In the genomic region with DNA sequence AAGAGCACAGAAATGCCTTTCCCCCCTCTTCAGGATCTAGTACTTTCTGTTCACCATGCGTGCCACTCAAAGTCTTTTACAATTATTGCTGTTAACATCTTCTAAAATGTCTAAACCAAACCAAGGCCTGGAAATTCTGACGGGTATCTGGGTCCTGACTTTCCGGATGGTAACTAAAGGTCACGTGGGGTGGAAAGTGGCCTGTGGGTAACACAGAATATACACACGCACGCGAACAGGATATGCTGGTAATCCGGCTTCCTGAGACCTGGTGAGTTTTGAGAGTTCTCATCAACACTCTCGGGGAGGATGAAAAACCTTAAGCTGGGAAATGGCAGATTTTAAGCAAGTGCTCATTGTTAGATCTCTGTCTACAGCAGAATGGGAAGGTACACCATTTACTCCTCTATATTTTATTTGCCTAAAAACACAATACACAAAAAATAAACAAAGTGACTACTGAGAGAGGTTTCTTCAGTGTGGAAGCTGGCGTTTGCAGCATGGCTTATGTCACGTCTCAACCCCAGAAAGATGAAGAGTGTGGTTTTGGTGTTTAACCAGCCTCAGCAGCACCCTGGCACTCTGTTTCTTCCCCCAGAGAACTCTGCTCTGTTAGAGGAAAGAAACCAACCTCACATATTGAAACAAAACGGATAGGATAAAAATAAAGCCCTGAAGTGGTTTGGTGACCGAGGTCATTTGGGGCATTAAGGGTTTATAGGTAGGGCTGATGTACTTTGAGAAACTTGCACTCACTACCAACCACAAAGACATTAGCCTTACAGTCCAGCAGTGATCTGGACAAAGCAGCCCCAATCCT, we compare ENCODE assay signal across 1 cellular context.
TF ChIP-seq lines count a peak whose summit lies in the region.

No MANE protein-coding gene starts in this region.

TF ChIP-seq in GM12878, 131 proteins besides CTCF, POLR2A, EP300 and RAD21 (continued from another document and continues in another):
- TF ChIP-seq MEF2A (IDR thresholded peaks at IDR 0.05; ENCODE audit: insufficient read depth, low read depth, low read length) (peak; percentile 65), POU2F2 (IDR thresholded peaks at IDR 0.05; ENCODE audit: borderline replicate concordance, low read depth, low read length) (peak; percentile 88), NFIC (IDR thresholded peaks at IDR 0.05; ENCODE audit: low read depth, low read length) (peak; percentile 92), EZH2 (IDR thresholded peaks at IDR 0.05; ENCODE audit: borderline replicate concordance, control insufficient read depth, low read depth, low read length) (no peak), TCF7 (IDR thresholded peaks at IDR 0.05; ENCODE audit: borderline replicate concordance) (peak; percentile 46; the same call in 1 of the 2 replicates), RBBP5 (conservative IDR thresholded peaks at IDR 0.05) (peak; percentile 29; the same call in 1 of the 2 replicates), JUND (IDR thresholded peaks at IDR 0.05; ENCODE audit: low read depth, low read length) (no peak), KAT2A (conservative IDR thresholded peaks at IDR 0.05; ENCODE audit: control insufficient read depth, low read depth, low read length) (no peak), NRF1 (conservative IDR thresholded peaks at IDR 0.05; ENCODE audit: low read depth, low read length) (no peak), SMC3 (IDR thresholded peaks at IDR 0.05; ENCODE audit: borderline replicate concordance, low read length) (peak; percentile 11; the same call in 1 of the 2 replicates), MYB (IDR thresholded peaks at IDR 0.05; ENCODE audit: borderline replicate concordance, low read depth, low read length) (0 out of 2 replicates have a peak, but pooled peaks have one; percentile 47), SMAD5 (IDR thresholded peaks at IDR 0.05; ENCODE audit: low read depth) (no peak), IRF4 (IDR thresholded peaks at IDR 0.05; ENCODE audit: low read depth, low read length) (0 out of 2 replicates have a peak, but pooled peaks have one; percentile 7), ZZZ3 (IDR thresholded peaks at IDR 0.05; ENCODE audit: control insufficient read depth, insufficient read length, low read depth) (no peak), REST (IDR thresholded peaks at IDR 0.05; ENCODE audit: low read depth, low read length) (no peak), STAT1 (conservative IDR thresholded peaks at IDR 0.05) (no peak), PAX5 (IDR thresholded peaks at IDR 0.05; ENCODE audit: borderline replicate concordance, low read depth, low read length) (peak; percentile 59; the same call in 1 of the 2 replicates), PAX8 (IDR thresholded peaks at IDR 0.05) (0 out of 2 replicates have a peak, but pooled peaks have one; percentile 23), IKZF1 (conservative IDR thresholded peaks at IDR 0.05) (peak; percentile 87), ZBTB33 (IDR thresholded peaks at IDR 0.05) (no peak), BCL11A (IDR thresholded peaks at IDR 0.05; ENCODE audit: low read depth, low read length) (peak; percentile 68), SPI1 (IDR thresholded peaks at IDR 0.05; ENCODE audit: borderline replicate concordance, insufficient read depth, low read depth, low read length) (no peak), POLR2AphosphoS5 (IDR thresholded peaks at IDR 0.05; ENCODE audit: low read length) (peak; percentile 61; the same call in 1 of the 2 replicates), DPF2 (IDR thresholded peaks at IDR 0.05) (peak; percentile 85), CEBPZ (IDR thresholded peaks at IDR 0.05; ENCODE audit: low read depth, low read length) (no peak), CBX5 (IDR thresholded peaks at IDR 0.05; ENCODE audit: low read depth) (0 out of 2 replicates have a peak, but pooled peaks have one; percentile 14), TCF3 (IDR thresholded peaks at IDR 0.05; ENCODE audit: borderline replicate concordance, insufficient read depth, low read depth, low read length) (peak; percentile 45; the same call in 1 of the 2 replicates), NR2C1 (IDR thresholded peaks at IDR 0.05) (no peak; the same call in 1 of the 2 replicates)
- TF ChIP-seq, protein P1, sequence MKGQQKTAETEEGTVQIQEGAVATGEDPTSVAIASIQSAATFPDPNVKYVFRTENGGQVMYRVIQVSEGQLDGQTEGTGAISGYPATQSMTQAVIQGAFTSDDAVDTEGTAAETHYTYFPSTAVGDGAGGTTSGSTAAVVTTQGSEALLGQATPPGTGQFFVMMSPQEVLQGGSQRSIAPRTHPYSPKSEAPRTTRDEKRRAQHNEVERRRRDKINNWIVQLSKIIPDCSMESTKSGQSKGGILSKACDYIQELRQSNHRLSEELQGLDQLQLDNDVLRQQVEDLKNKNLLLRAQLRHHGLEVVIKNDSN (IDR thresholded peaks at IDR 0.05; ENCODE audit: borderline replicate concordance, extremely low read length, insufficient read depth, low read depth, low read length) = peak; percentile 81
- TF ChIP-seq, protein P2, sequence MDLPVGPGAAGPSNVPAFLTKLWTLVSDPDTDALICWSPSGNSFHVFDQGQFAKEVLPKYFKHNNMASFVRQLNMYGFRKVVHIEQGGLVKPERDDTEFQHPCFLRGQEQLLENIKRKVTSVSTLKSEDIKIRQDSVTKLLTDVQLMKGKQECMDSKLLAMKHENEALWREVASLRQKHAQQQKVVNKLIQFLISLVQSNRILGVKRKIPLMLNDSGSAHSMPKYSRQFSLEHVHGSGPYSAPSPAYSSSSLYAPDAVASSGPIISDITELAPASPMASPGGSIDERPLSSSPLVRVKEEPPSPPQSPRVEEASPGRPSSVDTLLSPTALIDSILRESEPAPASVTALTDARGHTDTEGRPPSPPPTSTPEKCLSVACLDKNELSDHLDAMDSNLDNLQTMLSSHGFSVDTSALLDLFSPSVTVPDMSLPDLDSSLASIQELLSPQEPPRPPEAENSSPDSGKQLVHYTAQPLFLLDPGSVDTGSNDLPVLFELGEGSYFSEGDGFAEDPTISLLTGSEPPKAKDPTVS (IDR thresholded peaks at IDR 0.05; ENCODE audit: low read depth, low read length) = no peak
- TF ChIP-seq, protein P3, sequence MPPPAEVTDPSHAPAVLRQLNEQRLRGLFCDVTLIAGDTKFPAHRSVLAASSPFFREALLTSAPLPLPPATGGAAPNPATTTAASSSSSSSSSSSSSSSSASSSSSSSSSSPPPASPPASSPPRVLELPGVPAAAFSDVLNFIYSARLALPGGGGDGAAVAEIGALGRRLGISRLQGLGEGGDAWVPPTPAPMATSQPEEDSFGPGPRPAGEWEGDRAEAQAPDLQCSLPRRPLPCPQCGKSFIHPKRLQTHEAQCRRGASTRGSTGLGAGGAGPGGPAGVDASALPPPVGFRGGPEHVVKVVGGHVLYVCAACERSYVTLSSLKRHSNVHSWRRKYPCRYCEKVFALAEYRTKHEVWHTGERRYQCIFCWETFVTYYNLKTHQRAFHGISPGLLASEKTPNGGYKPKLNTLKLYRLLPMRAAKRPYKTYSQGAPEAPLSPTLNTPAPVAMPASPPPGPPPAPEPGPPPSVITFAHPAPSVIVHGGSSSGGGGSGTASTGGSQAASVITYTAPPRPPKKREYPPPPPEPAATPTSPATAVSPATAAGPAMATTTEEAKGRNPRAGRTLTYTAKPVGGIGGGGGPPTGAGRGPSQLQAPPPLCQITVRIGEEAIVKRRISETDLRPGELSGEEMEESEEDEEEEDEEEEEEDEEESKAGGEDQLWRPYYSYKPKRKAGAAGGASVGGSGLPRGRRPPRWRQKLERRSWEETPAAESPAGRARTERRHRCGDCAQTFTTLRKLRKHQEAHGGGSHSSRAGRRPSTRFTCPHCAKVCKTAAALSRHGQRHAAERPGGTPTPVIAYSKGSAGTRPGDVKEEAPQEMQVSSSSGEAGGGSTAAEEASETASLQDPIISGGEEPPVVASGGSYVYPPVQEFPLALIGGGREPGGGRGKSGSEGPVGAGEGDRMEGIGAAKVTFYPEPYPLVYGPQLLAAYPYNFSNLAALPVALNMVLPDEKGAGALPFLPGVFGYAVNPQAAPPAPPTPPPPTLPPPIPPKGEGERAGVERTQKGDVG (CRISPR knock-in tag; IDR thresholded peaks at IDR 0.05) = 0 out of 2 replicates have a peak, but pooled peaks have one; percentile 36
- TF ChIP-seq, protein P4, sequence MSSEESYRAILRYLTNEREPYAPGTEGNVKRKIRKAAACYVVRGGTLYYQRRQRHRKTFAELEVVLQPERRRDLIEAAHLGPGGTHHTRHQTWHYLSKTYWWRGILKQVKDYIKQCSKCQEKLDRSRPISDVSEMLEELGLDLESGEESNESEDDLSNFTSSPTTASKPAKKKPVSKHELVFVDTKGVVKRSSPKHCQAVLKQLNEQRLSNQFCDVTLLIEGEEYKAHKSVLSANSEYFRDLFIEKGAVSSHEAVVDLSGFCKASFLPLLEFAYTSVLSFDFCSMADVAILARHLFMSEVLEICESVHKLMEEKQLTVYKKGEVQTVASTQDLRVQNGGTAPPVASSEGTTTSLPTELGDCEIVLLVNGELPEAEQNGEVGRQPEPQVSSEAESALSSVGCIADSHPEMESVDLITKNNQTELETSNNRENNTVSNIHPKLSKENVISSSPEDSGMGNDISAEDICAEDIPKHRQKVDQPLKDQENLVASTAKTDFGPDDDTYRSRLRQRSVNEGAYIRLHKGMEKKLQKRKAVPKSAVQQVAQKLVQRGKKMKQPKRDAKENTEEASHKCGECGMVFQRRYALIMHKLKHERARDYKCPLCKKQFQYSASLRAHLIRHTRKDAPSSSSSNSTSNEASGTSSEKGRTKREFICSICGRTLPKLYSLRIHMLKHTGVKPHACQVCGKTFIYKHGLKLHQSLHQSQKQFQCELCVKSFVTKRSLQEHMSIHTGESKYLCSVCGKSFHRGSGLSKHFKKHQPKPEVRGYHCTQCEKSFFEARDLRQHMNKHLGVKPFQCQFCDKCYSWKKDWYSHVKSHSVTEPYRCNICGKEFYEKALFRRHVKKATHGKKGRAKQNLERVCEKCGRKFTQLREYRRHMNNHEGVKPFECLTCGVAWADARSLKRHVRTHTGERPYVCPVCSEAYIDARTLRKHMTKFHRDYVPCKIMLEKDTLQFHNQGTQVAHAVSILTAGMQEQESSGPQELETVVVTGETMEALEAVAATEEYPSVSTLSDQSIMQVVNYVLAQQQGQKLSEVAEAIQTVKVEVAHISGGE (CRISPR knock-in tag; IDR thresholded peaks at IDR 0.05) = no peak
